10 cellular contexts compared by ENCODE assay signal in the genomic region with DNA sequence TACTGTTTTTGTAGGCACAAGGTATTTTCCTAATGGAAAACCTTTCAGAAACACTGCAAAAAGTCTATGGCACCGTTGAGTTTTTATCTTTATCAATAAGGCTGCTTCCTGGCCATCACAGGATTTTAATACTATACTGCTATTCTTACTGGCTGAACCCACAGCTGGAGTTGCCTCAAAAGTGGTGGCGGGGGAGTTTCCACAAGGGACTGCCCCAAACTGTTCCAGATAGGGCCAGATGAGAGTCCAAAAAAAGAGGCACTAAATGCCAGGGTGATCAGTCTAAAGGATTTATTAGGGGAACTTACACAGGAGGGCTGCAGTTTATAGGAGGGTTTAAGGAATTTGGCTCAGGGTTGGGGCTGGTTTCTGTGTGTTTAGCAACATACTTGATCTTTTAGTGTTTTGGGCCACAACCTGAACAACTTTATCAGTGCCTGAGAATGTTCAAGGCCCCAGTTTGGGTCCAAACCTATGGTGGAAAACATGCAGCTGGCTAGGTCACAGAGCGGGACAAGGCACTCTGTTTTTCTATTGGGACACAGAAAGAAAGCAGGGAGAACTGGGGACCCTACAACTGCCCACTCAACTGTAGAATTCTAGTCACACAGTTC. TPM values are rescaled to one million over a fixed set of nuclear protein-coding genes. Genes with fewer than 3 reads are reported as not detected.
DNase-seq lines count a peak whose midpoint lies in the region; ATAC-seq and TF ChIP-seq lines count a peak whose summit lies in the region.
"Had no signal": no experiment of that assay in that cellular context is flagged by ENCODE, and none has a peak within 500 bp of the region (broad histone marks: within the 10 kb centered on the region; RNA-seq: fewer than 3 reads in every experiment).

No MANE protein-coding gene starts in this region.

- H3K9ac ChIP-seq in trophoblast cell (ENCODE audit: low read length): no peak overlapping the region

- no peak overlapping the region for H4K8ac ChIP-seq in trophoblast cell (ENCODE audit: low read depth, low read length)

- peaks cover 20% of the 10 kb centered on the region for H3K4me1 Mint-ChIP-seq in memory B cell

- H2BK5ac ChIP-seq in trophoblast cell (ENCODE audit: low read depth, low read length, poor library complexity): no peak overlapping the region

- no peak overlapping the region for H3K4ac ChIP-seq in trophoblast cell (ENCODE audit: low read depth, low read length)

- no peak overlapping the region for H2BK12ac ChIP-seq in trophoblast cell (ENCODE audit: low read length)

- WGBS in hepatocyte (ENCODE audit: low lambda C conversion rate, missing lambda C conversion rate): 92% methylated on average over 3 of the region's 3 CpGs
- no CpG with 5 or more reads among the region's 3 CpGs for WGBS in trophoblast cell (ENCODE audit: extremely low coverage, insufficient coverage, insufficient read length)

- DNase-seq in memory B cell (ENCODE audit: low spot score in 2 of 2): no peak
- DNase-seq in hepatocyte (ENCODE audit: low spot score): no peak
- DNase-seq in NOMO-1 treated with DMSO at 0.1 percent for 48 hours (lab: John Stamatoyannopoulos, UW; ENCODE audit: unreplicated experiment): no peak
- DNase-seq in trophoblast cell: no peak
- no peak for DNase-seq in NCI-H2107 (lab: John Stamatoyannopoulos, UW)
- DNase-seq: activated T-cell treated with anti-CD3 and anti-CD28 coated beads, Interleukin-2, amount 50 U/mL, for 4 hours had no signal

- H3K9me3 ChIP-seq in hepatocyte (ENCODE audit: low read depth): no peaks in the 10 kb centered on the region
- H3K9me3 ChIP-seq in trophoblast cell (ENCODE audit: insufficient read depth, low read depth, low read length): no peaks in the 10 kb centered on the region

- no peaks in the 10 kb centered on the region for H4K20me1 ChIP-seq in hepatocyte (ENCODE audit: insufficient read depth, poor library complexity, severe bottlenecking)

- ATAC-seq in GM18861 (IDR thresholded peaks at IDR 0.05; ENCODE audit: unreplicated experiment) (peak; percentile 59), GM21723 (IDR thresholded peaks at IDR 0.05; ENCODE audit: unreplicated experiment) (peak; percentile 63), HG03520 (IDR thresholded peaks at IDR 0.05; ENCODE audit: unreplicated experiment) (peak; percentile 66), memory B cell (ENCODE audit: low read depth) (peak; percentile 76)
- ATAC-seq: naive thymus-derived CD4-positive, alpha-beta T cell had no signal

- H3K23ac ChIP-seq in trophoblast cell (ENCODE audit: low read length): no peak overlapping the region

- H3K4me1 ChIP-seq in hepatocyte (ENCODE audit: insufficient read depth) (no peaks in the 10 kb centered on the region), trophoblast cell (ENCODE audit: control insufficient read depth in 1 of 2, insufficient read depth in 2 of 2, low read length in 2 of 2) (peaks cover 0 to 3% of the 10 kb centered on the region in 2 experiments)

- peak overlapping the region; percentile 9 for H3K27ac Mint-ChIP-seq in memory B cell

- H3K4me3 ChIP-seq in hepatocyte (no peak overlapping the region), trophoblast cell (ENCODE audit: low read depth, low read length) (no peak overlapping the region)

- H2AK5ac ChIP-seq in trophoblast cell (ENCODE audit: low read length): no peak overlapping the region

- no peak overlapping the region for H3K27ac ChIP-seq in hepatocyte
- H3K27ac ChIP-seq in trophoblast cell (ENCODE audit: low read depth, low read length): no peak overlapping the region

- H3K4me2 ChIP-seq in hepatocyte (no peak overlapping the region), trophoblast cell (ENCODE audit: low read length) (no peak overlapping the region)

- no peak overlapping the region for H3K14ac ChIP-seq in trophoblast cell (ENCODE audit: low read length)

- H3K18ac ChIP-seq in trophoblast cell (ENCODE audit: low read length): no peak overlapping the region

- H2BK120ac ChIP-seq in trophoblast cell (ENCODE audit: insufficient read depth, low read length, poor library complexity): no peak overlapping the region

- no peak overlapping the region for H4K91ac ChIP-seq in trophoblast cell (ENCODE audit: low read depth, low read length)

- TF ChIP-seq CTCF in hepatocyte (IDR thresholded peaks at IDR 0.05; ENCODE audit: poor library complexity): no peak

- H3K4me3 Mint-ChIP-seq in memory B cell: no peak overlapping the region
- H3K4me3 Mint-ChIP-seq: activated T-cell treated with anti-CD3 and anti-CD28 coated beads, Interleukin-2, amount 50 U/mL, for 4 hours; naive thymus-derived CD4-positive, alpha-beta T cell had no signal

- H3K9me2 ChIP-seq in hepatocyte (replicated peaks; ENCODE audit: insufficient read depth): no peaks in the 10 kb centered on the region

- H3K9me3 Mint-ChIP-seq in memory B cell: no peaks in the 10 kb centered on the region
- H3K9me3 Mint-ChIP-seq: activated T-cell treated with anti-CD3 and anti-CD28 coated beads, Interleukin-2, amount 50 U/mL, for 4 hours had no signal

- H3K36me3 Mint-ChIP-seq in memory B cell: peaks cover 5% of the 10 kb centered on the region

- H3K79me1 ChIP-seq in trophoblast cell (ENCODE audit: low read length): no peaks in the 10 kb centered on the region

- H3K79me2 ChIP-seq in hepatocyte: peaks cover 65% of the 10 kb centered on the region
- peaks cover 2% of the 10 kb centered on the region for H3K79me2 ChIP-seq in trophoblast cell (ENCODE audit: control insufficient read depth, insufficient read depth, low read length, poor library complexity)

- no peak overlapping the region for H4K12ac ChIP-seq in trophoblast cell (ENCODE audit: low read depth, low read length)

- H3K36me3 ChIP-seq in hepatocyte (replicated peaks; ENCODE audit: insufficient read depth, low read depth) (no peaks in the 10 kb centered on the region), trophoblast cell (ENCODE audit: control insufficient read depth in 1 of 2, insufficient read depth in 2 of 2, low read length in 2 of 2) (peaks cover 4 to 5% of the 10 kb centered on the region in 2 experiments)

- H3K27me3 ChIP-seq in hepatocyte (no peaks in the 10 kb centered on the region), trophoblast cell (ENCODE audit: insufficient read depth, low read length) (no peaks in the 10 kb centered on the region)

- no peak overlapping the region for H2AFZ ChIP-seq in hepatocyte
- no peak overlapping the region for H2AFZ ChIP-seq in trophoblast cell (ENCODE audit: insufficient read depth, low read length, poor library complexity)

- no peaks in the 10 kb centered on the region for H3K27me3 Mint-ChIP-seq in memory B cell
- H3K27me3 Mint-ChIP-seq: naive thymus-derived CD4-positive, alpha-beta T cell had no signal

RNA-seq across cellular contexts. Expression of a gene that starts 41.4 kb away (rescaled TPM):
- 29.9 and 32.2 TPM in 2 replicates for total RNA-seq in hepatocyte
- 16.7 and 20.6 TPM in 2 replicates for polyA plus RNA-seq in hepatocyte
- 27.8 and 28.9 TPM in 2 replicates for polyA plus RNA-seq in trophoblast cell (2013)
